ENCODE assay signal across 8 cellular contexts in genomic region chr19:11964858-11965645, GRCh38. TPM values are rescaled to one million over a fixed set of nuclear protein-coding genes. Genes with fewer than 3 reads are reported as not detected.
DNase-seq lines count a peak whose midpoint lies in the region; ATAC-seq and TF ChIP-seq lines count a peak whose summit lies in the region.

Gene ZNF763 (plus strand): TSS chr19:11965040. CDS start chr19:11965209, 169 bp downstream.

- no peaks in the 10 kb centered on the region for H3K79me2 ChIP-seq in fibroblast of lung (ENCODE audit: control insufficient read depth, insufficient read depth, low read length)

- H3K9me3 Mint-ChIP-seq in CD14-positive monocyte (peaks cover 0 to 4% (median 0%) of the 10 kb centered on the region in 7 donors), naive B cell (peaks cover 0 to 1% (median 0%) of the 10 kb centered on the region in 7 donors)

- no peak for TF ChIP-seq CTCF in CD14-positive monocyte (IDR thresholded peaks at IDR 0.05)
- TF ChIP-seq CTCF in HL-60 (IDR thresholded peaks at IDR 0.05; ENCODE audit: insufficient read depth, low read length): no peak
- TF ChIP-seq CTCF in Peyer's patch (IDR thresholded peaks at IDR 0.05): peak in 1 of 6 experiments; percentile 1
- TF ChIP-seq CTCF in fibroblast of lung (conservative IDR thresholded peaks at IDR 0.05 in 1 of 2, IDR thresholded peaks at IDR 0.05 in 1 of 2; ENCODE audit: low read depth in 1 of 2, low read length in 2 of 2): no peak

- H3K4me1 Mint-ChIP-seq in CD14-positive monocyte: peaks cover 25% of the 10 kb centered on the region
- H3K4me1 Mint-ChIP-seq in naive B cell: peaks cover 22 to 39% (median 29%) of the 10 kb centered on the region in 3 donors

- H3K27me3 ChIP-seq in HL-60 (ENCODE audit: insufficient read depth, poor library complexity, severe bottlenecking) (no peaks in the 10 kb centered on the region), Peyer's patch (no peaks in the 10 kb centered on the region), fibroblast of lung (ENCODE audit: control insufficient read depth, insufficient read depth, low read length) (no peaks in the 10 kb centered on the region)

- no peaks in the 10 kb centered on the region for H4K20me1 ChIP-seq in fibroblast of lung (ENCODE audit: control insufficient read depth, extremely low read depth, insufficient read depth, low read length)

- H3K4me3 Mint-ChIP-seq in CD14-positive monocyte (peak within 1 kb of the TSS; percentile 94 to 99), naive B cell (peak within 1 kb of the TSS; percentile 90 to 99 (median 96))

- H3K36me3 ChIP-seq in Peyer's patch (no peaks in the 10 kb centered on the region), fibroblast of lung (ENCODE audit: control insufficient read depth, insufficient read depth, low read length) (no peaks in the 10 kb centered on the region)

- H3K4me3 ChIP-seq in HL-60 (replicated peaks; ENCODE audit: insufficient read depth, low read length) (no peak within 1 kb of the TSS), Peyer's patch (peak within 1 kb of the TSS; percentile 50 to 90 (median 64)), fibroblast of lung (replicated peaks in 1 of 4; ENCODE audit: control extremely low read depth in 1 of 4, insufficient read depth in 1 of 4, low read depth in 3 of 4, low read length in 4 of 4) (peak within 1 kb of the TSS; percentile 69 to 90 (median 82))

- H2AFZ ChIP-seq in fibroblast of lung (ENCODE audit: low read length): peak within 1 kb of the TSS; percentile 95

- ATAC-seq in GM19452 (IDR thresholded peaks at IDR 0.05; ENCODE audit: unreplicated experiment): peak; percentile 82
- ATAC-seq in naive B cell (ENCODE audit: low read depth in 2 of 2): peak; percentile 86 to 87

- H3K4me2 ChIP-seq in fibroblast of lung (ENCODE audit: extremely low read depth, insufficient read depth, low read length): peak within 1 kb of the TSS; percentile 80

- peak; percentile 35 to 45 for TF ChIP-seq POLR2A in Peyer's patch (IDR thresholded peaks at IDR 0.05)

- H3K36me3 Mint-ChIP-seq in CD14-positive monocyte: peaks cover 9 to 23% of the 10 kb centered on the region in 2 donors
- peaks cover 0 to 13% of the 10 kb centered on the region in 2 donors for H3K36me3 Mint-ChIP-seq in naive B cell

- H3K4me1 ChIP-seq in Peyer's patch: peaks cover 0 to 18% (median 5%) of the 10 kb centered on the region in 4 donors
- H3K4me1 ChIP-seq in fibroblast of lung (ENCODE audit: control insufficient read depth, extremely low read depth, insufficient read depth, low read length): peaks cover 2% of the 10 kb centered on the region

- H3K27me3 Mint-ChIP-seq in CD14-positive monocyte (ENCODE audit: low read depth in 3 of 3): peaks cover 0 to 6% (median 2%) of the 10 kb centered on the region in 3 donors
- H3K27me3 Mint-ChIP-seq in naive B cell: no peaks in the 10 kb centered on the region

- peak within 1 kb of the TSS; percentile 83 for H3K27ac ChIP-seq in HL-60 (replicated peaks)
- H3K27ac ChIP-seq in Peyer's patch: peak within 1 kb of the TSS; percentile 86 to 95 (median 92)
- peak within 1 kb of the TSS; percentile 72 for H3K27ac ChIP-seq in fibroblast of lung (ENCODE audit: insufficient read depth, low read length)

- H3K9me3 ChIP-seq in Peyer's patch: no peaks in the 10 kb centered on the region
- no peaks in the 10 kb centered on the region for H3K9me3 ChIP-seq in fibroblast of lung (ENCODE audit: control insufficient read depth, insufficient read depth, low read depth, low read length)

- peak within 1 kb of the TSS; percentile 67 for H3K9ac ChIP-seq in fibroblast of lung (ENCODE audit: insufficient read depth, low read length)

- H3K27ac Mint-ChIP-seq in CD14-positive monocyte: peak within 1 kb of the TSS; percentile 93 to 99 (median 97)
- peak within 1 kb of the TSS; percentile 97 to 99 (median 98) for H3K27ac Mint-ChIP-seq in naive B cell

- peak; percentile 90 for DNase-seq in CD14-positive monocyte (ENCODE audit: low spot score)
- peak in 1 of 2 experiments; percentile 90 for DNase-seq in HL-60 (ENCODE audit: low read depth in 1 of 2, low spot score in 1 of 2)
- peak; percentile 96 to 99 (median 99) for DNase-seq in Peyer's patch
- DNase-seq in activated T-helper 1 cell treated with anti-CD3 and anti-CD28 coated beads, Interleukin-2, amount 50 U/mL, for 16 hours (ENCODE audit: low read depth in 1 of 2, low spot score in 1 of 2): peak; percentile 72 to 84
- DNase-seq in fibroblast of lung (ENCODE audit: low read depth in 2 of 2): peak; percentile 68 to 81
- peak; percentile 90 for DNase-seq in naive B cell
- DNase-seq in stimulated activated CD8-positive, alpha-beta memory T cell treated with anti-CD3 and anti-CD28 coated beads, Interleukin-7, amount 100 ng/mL, for 48 hours (ENCODE audit: extremely low read depth in 1 of 2, low read depth in 1 of 2): peak; percentile 66 to 86

- intact Hi-C loops in CD14-positive monocyte (cut with micrococcal nuclease): loop anchor here (1.0 to 5.0 kb wide), 8 partner anchors 22 to 176 kb away; partner anchors contain the start of genes ZNF20 (in 2 of the 2), ZNF433 (in 1 of the 2), ZNF700 (in 1 of the 2) and ZNF844 (in 1 of the 2)

RNA-seq across cellular contexts. Expression of gene ZNF763, which starts in this region (rescaled TPM):
- polyA plus RNA-seq in CD14-positive monocyte (1 to 10 TPM; 1.3 to 1.7 TPM), fibroblast of lung (0.94 and 1.6 TPM in 2 replicates), naive B cell (ENCODE audit: low read depth in 6 of 6) (1 to 10 TPM in 5 of 6 donors, not detected in 1; 3.8 to 8.2 (median 6.0) TPM)
- total RNA-seq in Peyer's patch (10 to 100 TPM in 1 of 4 donors, 1 to 10 TPM in 3; 4.1 to 18.6 (median 8.3) TPM), fibroblast of lung (1.3 and 2.5 TPM in 2 replicates)
- 0.51 and 0.55 TPM in 2 replicates for polyA plus RNA-seq in fibroblast of lung (2012)
- not detected in 2 replicates for polyA minus RNA-seq in fibroblast of lung (ENCODE audit: low replicate concordance)
